1 cellular context compared by ENCODE assay signal in genomic region chr3:12753275-12754028, GRCh38.
TF ChIP-seq lines count a peak whose summit lies in the region.

No MANE protein-coding gene starts in this region.

TF ChIP-seq in HCT116, 20 proteins besides CTCF, POLR2A, EP300 and RAD21:
- TF ChIP-seq JUND (IDR thresholded peaks at IDR 0.05): no peak
- no peak for TF ChIP-seq SRF (IDR thresholded peaks at IDR 0.05; ENCODE audit: low read depth)
- TF ChIP-seq TCF7L2 (IDR thresholded peaks at IDR 0.05; ENCODE audit: borderline replicate concordance, extremely low read depth, insufficient read depth, insufficient read length): no peak
- TF ChIP-seq EZH2 (IDR thresholded peaks at IDR 0.05): no peak
- TF ChIP-seq ELF1 (IDR thresholded peaks at IDR 0.05; ENCODE audit: borderline replicate concordance, low read depth): no peak
- no peak for TF ChIP-seq YY1 (IDR thresholded peaks at IDR 0.05; ENCODE audit: extremely low read depth, insufficient replicate concordance, low read depth, low read length)
- no peak for TF ChIP-seq ZFX (IDR thresholded peaks at IDR 0.05)
- TF ChIP-seq REST (IDR thresholded peaks at IDR 0.05; ENCODE audit: low read depth): no peak
